In the genomic region with DNA sequence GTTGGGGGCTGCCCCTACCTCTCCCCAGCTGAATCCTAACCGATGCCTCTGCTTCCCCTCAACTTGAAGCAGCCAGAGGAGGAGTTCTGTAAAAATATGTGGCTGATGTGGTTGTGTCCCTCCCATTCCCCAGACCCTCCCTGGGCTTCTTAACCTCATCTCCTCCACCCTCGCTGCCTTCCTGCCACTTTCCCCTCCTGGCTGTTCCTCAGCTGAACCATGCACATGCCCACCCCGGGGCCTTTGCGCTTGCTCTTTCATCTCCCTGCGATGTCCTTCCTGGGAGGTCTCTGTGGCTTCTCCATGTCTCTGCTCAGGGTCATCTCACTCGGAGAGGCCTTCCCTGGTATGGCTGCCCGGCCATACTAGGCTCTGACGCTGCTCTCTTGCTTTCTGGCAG, we compare ENCODE assay signal across 18 cellular contexts.
DNase-seq lines count a peak whose midpoint lies in the region; ATAC-seq lines count a peak whose summit lies in the region.
"Had no signal": no experiment of that assay in that cellular context is flagged by ENCODE, and none has a peak within 500 bp of the region (broad histone marks: within the 10 kb centered on the region; RNA-seq: fewer than 3 reads in every experiment).

No MANE protein-coding gene starts in this region.

- H3K27ac Mint-ChIP-seq in T-helper 2 cell treated with Interferon-gamma antibody and Interleukin-4, amounts not matched to agents 5 μg/mL and 100 μg/mL, for 36 hours: peak overlapping the region; percentile 62
- H3K27ac Mint-ChIP-seq in memory B cell: peak overlapping the region; percentile 2
- H3K27ac Mint-ChIP-seq in stimulated activated effector memory CD8-positive, alpha-beta T cell treated with anti-CD3 and anti-CD28 coated beads, Interleukin-12 subunit alpha, Interleukin-12 subunit beta, amount 100 ng/mL, for 72 hours: peak overlapping the region; percentile 30
- H3K27ac Mint-ChIP-seq: CD4-positive, alpha-beta T cell; HFFc6 had no signal

- no peak overlapping the region for H3K4me3 ChIP-seq in BLaER1 treated with 17β-estradiol and CSF1 and Interleukin-3, amounts not matched to agents 10 nM and 100 nM
- H3K4me3 ChIP-seq: HAP-1 had no signal

- H3K36me3 ChIP-seq in BLaER1 treated with 17β-estradiol and CSF1 and Interleukin-3, amounts not matched to agents 10 nM and 100 nM: peaks cover 60 to 100% (median 94%) of the 10 kb centered on the region in 11 experiments

- DNase-seq in T-helper 2 cell treated with Interferon-gamma antibody and Interleukin-4, amounts not matched to agents 5 μg/mL and 100 μg/mL, for 36 hours (ENCODE audit: low spot score): no peak
- DNase-seq in T-helper 2 cell (no peak), memory B cell (ENCODE audit: low spot score in 2 of 2) (no peak), NCI-H1436 (lab: John Stamatoyannopoulos, UW) (no peak), DMS114 treated with DMSO at 0.1 percent for 48 hours (lab: John Stamatoyannopoulos, UW; ENCODE audit: unreplicated experiment) (no peak)
- no peak for DNase-seq in stimulated activated effector memory CD8-positive, alpha-beta T cell treated with anti-CD3 and anti-CD28 coated beads, Interleukin-12 subunit alpha, Interleukin-12 subunit beta, amount 100 ng/mL, for 72 hours (ENCODE audit: low spot score in 2 of 2)
- DNase-seq: 8988T; AML-193; C1 segment of cervical spinal cord; CD4-positive, alpha-beta T cell; DMS153; DMS79 treated with DMSO at 0.1 percent for 48 hours; EL; HFFc6 had no signal

- no peaks in the 10 kb centered on the region for H3K27me3 Mint-ChIP-seq in T-helper 2 cell treated with Interferon-gamma antibody and Interleukin-4, amounts not matched to agents 5 μg/mL and 100 μg/mL, for 36 hours (ENCODE audit: low read depth)
- H3K27me3 Mint-ChIP-seq in memory B cell: no peaks in the 10 kb centered on the region
- H3K27me3 Mint-ChIP-seq: CD4-positive, alpha-beta T cell had no signal

- H4K20me1 ChIP-seq in BLaER1 treated with 17β-estradiol and CSF1 and Interleukin-3, amounts not matched to agents 10 nM and 100 nM: peaks cover 2 to 93% (median 42%) of the 10 kb centered on the region in 11 experiments; a peak in 15 of 22 replicates

- peaks cover 50% of the 10 kb centered on the region for H3K36me3 Mint-ChIP-seq in T-helper 2 cell treated with Interferon-gamma antibody and Interleukin-4, amounts not matched to agents 5 μg/mL and 100 μg/mL, for 36 hours (ENCODE audit: low read depth)
- H3K36me3 Mint-ChIP-seq in memory B cell: peaks cover 34% of the 10 kb centered on the region
- peaks cover 78% of the 10 kb centered on the region for H3K36me3 Mint-ChIP-seq in stimulated activated effector memory CD8-positive, alpha-beta T cell treated with anti-CD3 and anti-CD28 coated beads, Interleukin-12 subunit alpha, Interleukin-12 subunit beta, amount 100 ng/mL, for 72 hours

- H3K27me3 ChIP-seq in BLaER1 treated with 17β-estradiol and CSF1 and Interleukin-3, amounts not matched to agents 10 nM and 100 nM: no peaks in the 10 kb centered on the region

- peak overlapping the region; percentile 25 to 95 (median 78) for H3K4me2 ChIP-seq in BLaER1 treated with 17β-estradiol and CSF1 and Interleukin-3, amounts not matched to agents 10 nM and 100 nM

- peak overlapping the region in 10 of 11 experiments; percentile 17 to 65 (median 54); a peak in 12 of 22 replicates for H3K9ac ChIP-seq in BLaER1 treated with 17β-estradiol and CSF1 and Interleukin-3, amounts not matched to agents 10 nM and 100 nM

- H3K4me1 ChIP-seq in BLaER1 treated with 17β-estradiol and CSF1 and Interleukin-3, amounts not matched to agents 10 nM and 100 nM: peaks cover 32 to 67% (median 46%) of the 10 kb centered on the region in 10 experiments
- H3K4me1 ChIP-seq: HAP-1 had no signal

- no peak overlapping the region for H3K4me3 Mint-ChIP-seq in T-helper 2 cell treated with Interferon-gamma antibody and Interleukin-4, amounts not matched to agents 5 μg/mL and 100 μg/mL, for 36 hours
- H3K4me3 Mint-ChIP-seq in memory B cell: no peak overlapping the region
- H3K4me3 Mint-ChIP-seq in stimulated activated effector memory CD8-positive, alpha-beta T cell treated with anti-CD3 and anti-CD28 coated beads, Interleukin-12 subunit alpha, Interleukin-12 subunit beta, amount 100 ng/mL, for 72 hours: no peak overlapping the region
- H3K4me3 Mint-ChIP-seq: CD4-positive, alpha-beta T cell; HFFc6 had no signal

- peak overlapping the region in 6 of 11 experiments; percentile 15 to 71 (median 33); a peak in 7 of 22 replicates for H3K27ac ChIP-seq in BLaER1 treated with 17β-estradiol and CSF1 and Interleukin-3, amounts not matched to agents 10 nM and 100 nM
- H3K27ac ChIP-seq: HL-60 had no signal

- no peaks in the 10 kb centered on the region for H3K9me3 ChIP-seq in BLaER1 treated with 17β-estradiol and CSF1 and Interleukin-3, amounts not matched to agents 10 nM and 100 nM (replicated peaks in 1 of 11)
- H3K9me3 ChIP-seq: HAP-1 had no signal

- peaks cover 7% of the 10 kb centered on the region for H3K4me1 Mint-ChIP-seq in T-helper 2 cell treated with Interferon-gamma antibody and Interleukin-4, amounts not matched to agents 5 μg/mL and 100 μg/mL, for 36 hours (ENCODE audit: low read depth)
- peaks cover 11% of the 10 kb centered on the region for H3K4me1 Mint-ChIP-seq in memory B cell
- H3K4me1 Mint-ChIP-seq in stimulated activated effector memory CD8-positive, alpha-beta T cell treated with anti-CD3 and anti-CD28 coated beads, Interleukin-12 subunit alpha, Interleukin-12 subunit beta, amount 100 ng/mL, for 72 hours: peaks cover 19% of the 10 kb centered on the region

- H3K9me3 Mint-ChIP-seq in T-helper 2 cell treated with Interferon-gamma antibody and Interleukin-4, amounts not matched to agents 5 μg/mL and 100 μg/mL, for 36 hours: no peaks in the 10 kb centered on the region
- H3K9me3 Mint-ChIP-seq in memory B cell: no peaks in the 10 kb centered on the region
- no peaks in the 10 kb centered on the region for H3K9me3 Mint-ChIP-seq in stimulated activated effector memory CD8-positive, alpha-beta T cell treated with anti-CD3 and anti-CD28 coated beads, Interleukin-12 subunit alpha, Interleukin-12 subunit beta, amount 100 ng/mL, for 72 hours
- H3K9me3 Mint-ChIP-seq: CD4-positive, alpha-beta T cell; HFFc6 had no signal

- no peak for ATAC-seq in memory B cell (ENCODE audit: low read depth)
- ATAC-seq in stimulated activated effector memory CD8-positive, alpha-beta T cell treated with anti-CD3 and anti-CD28 coated beads, Interleukin-12 subunit alpha, Interleukin-12 subunit beta, amount 100 ng/mL, for 72 hours: no peak
- no peak for ATAC-seq in HG03520 (IDR thresholded peaks at IDR 0.05; ENCODE audit: unreplicated experiment)

Comparison
In these comparisons a context has a peak if more than half of its experiments do, and no peak if none do; other contexts are left out.
1. H3K27ac Mint-ChIP-seq: peak in every context shown above with its lines; median percentile 62 in T-helper 2 cell treated with Interferon-gamma antibody and Interleukin-4, amounts not matched to agents 5 μg/mL and 100 μg/mL, for 36 hours; 30 in stimulated activated effector memory CD8-positive, alpha-beta T cell treated with anti-CD3 and anti-CD28 coated beads, Interleukin-12 subunit alpha, Interleukin-12 subunit beta, amount 100 ng/mL, for 72 hours; 2 in memory B cell.